ENCODE assay signal across 8 cellular contexts in genomic region chr7:41705109-41705871, GRCh38. TPM values are rescaled to one million over a fixed set of nuclear protein-coding genes. Genes with fewer than 3 reads are reported as not detected.
DNase-seq lines count a peak whose midpoint lies in the region; ATAC-seq, FAIRE-seq and TF ChIP-seq lines count a peak whose summit lies in the region.

No MANE protein-coding gene starts in this region.

- peak overlapping the region; percentile 66; the same call in 1 of the 2 replicates for H2AFZ ChIP-seq in K562 (ENCODE audit: low read depth, low read length)

- H3K4me3 ChIP-seq in K562 (no peak overlapping the region), iPS DF 6.9 (ENCODE audit: low read length) (peak overlapping the region; percentile 21; the same call in 1 of the 2 replicates)

- no peaks in the 10 kb centered on the region for H3K9me1 ChIP-seq in K562 (ENCODE audit: control insufficient read depth, insufficient read depth, low read length)

- no peak for FAIRE-seq in K562 (lab: Jason Lieb, UNC)

- ATAC-seq in GM21786 (IDR thresholded peaks at IDR 0.05; ENCODE audit: unreplicated experiment) (peak; percentile 93), K562 (peak; percentile 98), sciatic nerve (peak; percentile 91)

- in situ Hi-C loops in KBM-7 (cut with MboI; ENCODE audit: low pct_unique_long_range_greater_than_20kb, low sequenced_read_pairs): no loop called here
- in situ Hi-C loops in K562 (cut with MboI): no loop called here

- H3K27me3 ChIP-seq in K562 (ENCODE audit: control insufficient read depth in 2 of 2, insufficient read depth in 2 of 2, low read length in 2 of 2) (peaks cover 0 to 5% of the 10 kb centered on the region in 2 experiments; a peak in 1 of 5 replicates), iPS DF 6.9 (ENCODE audit: control insufficient read depth, insufficient read depth, low read length) (no peaks in the 10 kb centered on the region; the same call in 1 of the 2 replicates)

- POLR2A ChIA-PET in K562 (lab: Yijun Ruan, JAX): interaction anchor here (0.6 kb wide), 1 partner anchor 26 kb away, joined by 3 read pairs; no protein-coding TSS in a partner anchor

- intact Hi-C loops in K562 (cut with micrococcal nuclease) (no loop called here), sciatic nerve (cut with DNase I) (no loop called here)

- no peak for TF ChIP-seq EP300 in K562 (IDR thresholded peaks at IDR 0.05; ENCODE audit: low read length)

- peak in 1 of 2 experiments; percentile 30; a peak in 1 of 4 replicates for TF ChIP-seq RAD21 in K562 (CRISPR knock-in tag; conservative IDR thresholded peaks at IDR 0.05 in 1 of 2, IDR thresholded peaks at IDR 0.05 in 1 of 2)

- no peaks in the 10 kb centered on the region for H4K20me1 ChIP-seq in K562 (replicated peaks; ENCODE audit: control insufficient read depth, insufficient read depth, low read length)

- no peaks in the 10 kb centered on the region for H3K36me3 ChIP-seq in K562 (ENCODE audit: control insufficient read depth, insufficient read depth, low read length)
- H3K36me3 ChIP-seq in iPS DF 6.9 (ENCODE audit: control insufficient read depth, insufficient read depth, low read length): no peaks in the 10 kb centered on the region

- peak; percentile 18 to 38 (median 34); a peak in 3 of 6 replicates for TF ChIP-seq CTCF in K562 (IDR thresholded peaks at IDR 0.05 in 2 of 3, conservative IDR thresholded peaks at IDR 0.05 in 1 of 3; ENCODE audit: insufficient read depth in 2 of 3, low read depth in 1 of 3, low read length in 3 of 3)

- no TSS peak for BruUV-seq in K562 (replicated peaks; lab: Mats Ljungman, UMichigan)

- peak; percentile 52 for DNase-seq in GM04503 (ENCODE audit: low read depth)
- peak; percentile 80 for DNase-seq in KBM-7
- DNase-seq in SW480 (ENCODE audit: low spot score): peak; percentile 94
- DNase-seq in K562 (ENCODE audit: extremely low read depth in 1 of 4, low spot score in 3 of 4): peak; percentile 25 to 54 (median 38)
- no peak for DNase-seq in iPS DF 6.9 (ENCODE audit: low read depth, low spot score)
- peak; percentile 90 for DNase-seq in sciatic nerve (ENCODE audit: low spot score)
- DNase-seq in NCI-H446 (lab: John Stamatoyannopoulos, UW): no peak

- H3K4me1 ChIP-seq in K562 (replicated peaks in 1 of 2; ENCODE audit: control insufficient read depth in 2 of 2, insufficient read depth in 2 of 2, low read length in 2 of 2) (peaks cover 0 to 7% of the 10 kb centered on the region in 2 experiments; a peak in 1 of 5 replicates), iPS DF 6.9 (ENCODE audit: control insufficient read depth, insufficient read depth, low read length) (peaks cover 4% of the 10 kb centered on the region)

- H3K27ac ChIP-seq in K562 (ENCODE audit: extremely low read depth, low read depth, low read length) (no peak overlapping the region), iPS DF 6.9 (ENCODE audit: low read length) (no peak overlapping the region)

- CTCF ChIA-PET in K562 (lab: Yijun Ruan, JAX; ENCODE audit: low intra/inter-chr PET ratio): no interaction called here

- no peak overlapping the region for H3K9ac ChIP-seq in K562 (ENCODE audit: insufficient read depth in 1 of 2, low read depth in 2 of 2, low read length in 2 of 2)

- no peaks in the 10 kb centered on the region for H3K9me3 ChIP-seq in K562 (replicated peaks; ENCODE audit: control insufficient read depth, insufficient read depth, low read depth, low read length)
- H3K9me3 ChIP-seq in iPS DF 6.9 (ENCODE audit: control insufficient read depth, insufficient read depth, low read length): no peaks in the 10 kb centered on the region

- H3K4me2 ChIP-seq in K562 (ENCODE audit: insufficient read depth, low read length): peak overlapping the region; percentile 25; the same call in 1 of the 2 replicates

- TF ChIP-seq POLR2A in K562 (conservative IDR thresholded peaks at IDR 0.05): no peak

- no peaks in the 10 kb centered on the region for H3K79me2 ChIP-seq in K562 (ENCODE audit: control insufficient read depth, insufficient read depth, low read length)

- 4% methylated on average over 32 of the region's 42 CpGs for WGBS in K562 (ENCODE audit: insufficient coverage, low coverage, missing lambda C conversion rate)
- no CpG with 5 or more reads among the region's 42 CpGs for WGBS in iPS DF 6.9 (ENCODE audit: insufficient coverage, insufficient read length)

TF ChIP-seq in K562, 482 proteins besides CTCF, POLR2A, EP300 and RAD21 (continues in another document):
- TF ChIP-seq GABPB1 (CRISPR knock-in tag; IDR thresholded peaks at IDR 0.05) (no peak), PTBP1 (IDR thresholded peaks at IDR 0.05; ENCODE audit: low read depth, low read length) (no peak), ARID4B (CRISPR knock-in tag; IDR thresholded peaks at IDR 0.05) (no peak)

RNA-seq across cellular contexts. Expression of gene INHBA, which starts 2.4 kb away (rescaled TPM):
- not detected in 2 replicates for total RNA-seq in K562 (2011; cell fraction: chromatin; rRNA removed; ENCODE audit: low replicate concordance)
- total RNA-seq in K562 (2011; cell fraction: nucleolus; rRNA removed): not detected in 2 replicates
- total RNA-seq in K562 (2011; cell fraction: nucleoplasm; rRNA removed): not detected in 2 replicates
- total RNA-seq in K562 (2014; rRNA removed) (not detected in 2 replicates), K562 (2014; rRNA removed; fragmentation: Illumina TruSeq; extraction: Trizol) (not detected in 2 replicates), K562 (2015; rRNA removed; fragmentation: Illumina TruSeq; extraction: Trizol) (0.04 TPM in 1 of 2 replicates, not detected in the other), K562 (2021) (0.02 TPM in 2 replicates), sciatic nerve (40.4 TPM)
- polyA plus RNA-seq in K562 (2011; rRNA removed) (not detected in 2 replicates), K562 (2014; fragmentation: Illumina TruSeq; extraction: Trizol) (not detected in 2 replicates), K562 (2014; fragmentation: Nextera tagmentation; extraction: Ambion mirVana) (not detected), K562 (2014; rRNA removed) (not detected in 2 replicates)
- polyA plus RNA-seq in K562 (2011; cell fraction: cytosol; rRNA removed): 0.03 TPM in 1 of 2 replicates, not detected in the other
- not detected in 2 replicates for polyA plus RNA-seq in K562 (2011; cell fraction: nucleus; rRNA removed)
- 0.01 and 0.04 TPM in 2 replicates for polyA plus RNA-seq in K562 (2012)
- polyA minus RNA-seq in K562 (2011; rRNA and poly(A)+ RNA removed): 0.07 TPM in 1 of 2 replicates, not detected in the other
- polyA minus RNA-seq in K562 (2011; cell fraction: cytosol; rRNA and poly(A)+ RNA removed): not detected in 2 replicates
- not detected in 2 replicates for polyA minus RNA-seq in K562 (2011; cell fraction: nucleus; rRNA and poly(A)+ RNA removed)

Comparison
In these comparisons a context has a peak if more than half of its experiments do, and no peak if none do; other contexts are left out.
1. DNase-seq: peak in GM04503 (single experiment), KBM-7 (single experiment), SW480 (single experiment), K562 (4 of 4) and sciatic nerve (single experiment); none in iPS DF 6.9 (single experiment) and NCI-H446 (0 of 2).
2. RNA of gene INHBA, which starts 2.4 kb away (total RNA-seq): 40.4 TPM in sciatic nerve (single experiment); 0.02 to 0.04 TPM in K562; every median in the first group is over 10 times any median in the second.
3. Peak in every context shown above with its lines, with median percentiles within 50 percentile points of each other: ATAC-seq.